In the genomic region with DNA sequence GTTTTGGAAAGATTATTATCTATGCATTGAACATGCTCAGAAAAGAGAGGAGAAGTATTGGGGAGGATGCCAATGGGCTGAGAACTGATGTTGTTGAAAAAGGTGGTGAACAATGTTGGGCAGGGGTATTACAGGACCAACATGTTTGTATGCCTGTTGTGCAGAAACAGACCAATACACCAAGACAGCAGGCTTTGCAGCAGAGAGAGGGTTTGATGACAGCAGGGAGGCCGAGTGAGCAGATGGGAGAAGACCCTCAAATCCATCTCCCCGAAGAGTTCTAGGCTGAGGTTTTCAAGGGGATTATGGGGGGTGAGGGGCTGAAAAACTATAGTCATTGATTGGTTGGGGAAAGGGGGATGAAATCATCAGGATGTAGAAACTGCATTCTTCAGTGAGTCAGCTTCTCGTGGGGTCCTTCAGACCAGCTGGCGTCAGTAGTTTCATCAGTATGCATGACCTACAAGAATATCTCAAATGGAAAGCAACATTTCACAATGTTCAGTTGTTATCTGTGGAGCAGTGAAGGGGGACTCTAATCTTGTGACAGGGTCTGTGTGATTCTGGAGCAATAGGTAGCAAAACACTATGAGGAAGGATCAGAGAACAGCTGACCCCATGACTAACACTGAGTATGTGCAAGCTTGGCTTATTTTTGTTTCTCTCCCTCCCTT, we compare ENCODE assay signal across 25 cellular contexts.
DNase-seq lines count a peak whose midpoint lies in the region; ATAC-seq and TF ChIP-seq lines count a peak whose summit lies in the region.
"Had no signal": no experiment of that assay in that cellular context is flagged by ENCODE, and none has a peak within 500 bp of the region (broad histone marks: within the 10 kb centered on the region; RNA-seq: fewer than 3 reads in every experiment).

No MANE protein-coding gene starts in this region.

- DNase-seq in HCT116 (ENCODE audit: low read depth, low spot score) (no peak), T1000 (lab: John Stamatoyannopoulos, UW) (peak; percentile 40), fibroblast of mammary gland (ENCODE audit: low read depth) (peak; percentile 47), skeletal muscle cell (ENCODE audit: low read depth) (peak; percentile 75), SKM-1 (lab: John Stamatoyannopoulos, UW; ENCODE audit: unreplicated experiment) (no peak), NCI-H2081 (lab: John Stamatoyannopoulos, UW) (no peak)
- DNase-seq: activated CD4-positive, alpha-beta T cell treated with anti-CD3 and anti-CD28 coated beads for 4 hours; activated CD8-positive, alpha-beta memory T cell treated with anti-CD3 and anti-CD28 coated beads for 24 hours; activated gamma-delta T cell treated with Interleukin-2 at 50 U/mL for 16 hours; activated T-cell treated with anti-CD3 and anti-CD28 coated beads, Interleukin-2, amount 50 U/mL, for 24 hours; body of pancreas; foreskin fibroblast; GOT3; heart right ventricle; NCI-H1105 treated with DMSO at 0.1 percent for 48 hours; NCI-H2029 treated with DMSO at 0.1 percent for 48 hours; NCI-H345; RPMI8226; sigmoid colon had no signal

- H3K4me3 ChIP-seq in HCT116 (replicated peaks in 1 of 2; ENCODE audit: low read depth in 1 of 2, low read length in 2 of 2) (no peak overlapping the region), fibroblast of mammary gland (ENCODE audit: control insufficient read depth, low read depth, low read length) (no peak overlapping the region), skeletal muscle cell (ENCODE audit: low read depth, low read length) (no peak overlapping the region)
- H3K4me3 ChIP-seq: body of pancreas, heart right ventricle, neural progenitor cell, prostate gland, sigmoid colon, SK-N-MC, vagina had no signal

- no peaks in the 10 kb centered on the region for H3K79me2 ChIP-seq in HCT116 (ENCODE audit: insufficient read depth, low read length)

- peaks cover 8 to 13% of the 10 kb centered on the region in 2 experiments; a peak in 3 of 4 replicates for H3K4me1 ChIP-seq in HCT116 (ENCODE audit: control insufficient read depth in 1 of 2, insufficient read depth in 2 of 2, low read length in 2 of 2)
- H3K4me1 ChIP-seq: neural progenitor cell, prostate gland had no signal

- H3K9me3 ChIP-seq in HCT116 (ENCODE audit: control insufficient read depth in 1 of 2, insufficient read depth in 1 of 2, low read depth in 1 of 2, low read length in 2 of 2), result peaks cover 0 to 9% of the 10 kb centered on the region in 2 experiments; a peak in 2 of 4 replicates
- H3K9me3 ChIP-seq: prostate gland, vagina had no signal

- ATAC-seq in HCT116 (no peak), GM18858 (IDR thresholded peaks at IDR 0.05; ENCODE audit: unreplicated experiment) (no peak), GM21825 (IDR thresholded peaks at IDR 0.05; ENCODE audit: unreplicated experiment) (no peak)
- ATAC-seq: body of pancreas, heart right ventricle had no signal

- RAD21 ChIA-PET in HCT116 (lab: Charles Lee; ENCODE audit: low non-redundant PET in 1 of 2, low total read pairs in 2 of 2, uncharacterized antibody in 2 of 2, unreplicated experiment in 2 of 2), result no interaction called here

- intact Hi-C loops in HCT116 (cut with micrococcal nuclease), result no loop called here

- CTCF ChIA-PET in HCT116 (lab: Charles Lee), result no interaction called here

- TF ChIP-seq RAD21 in HCT116 (IDR thresholded peaks at IDR 0.05; ENCODE audit: low read depth), result no peak

- TF ChIP-seq CTCF in HCT116 (IDR thresholded peaks at IDR 0.05 in 2 of 3, conservative IDR thresholded peaks at IDR 0.05 in 1 of 3; ENCODE audit: borderline replicate concordance in 1 of 3, insufficient read depth in 1 of 3, low read depth in 2 of 3, low read length in 2 of 3) (no peak), fibroblast of mammary gland (conservative IDR thresholded peaks at IDR 0.05; ENCODE audit: control insufficient read depth, insufficient read depth, low read depth, low read length) (no peak)

- no peaks in the 10 kb centered on the region for H4K20me1 ChIP-seq in HCT116 (ENCODE audit: insufficient read depth)

- H3K4me2 ChIP-seq in HCT116 (ENCODE audit: low read length), result no peak overlapping the region
- H3K4me2 ChIP-seq: neural progenitor cell had no signal

- H3K27me3 ChIP-seq in HCT116 (ENCODE audit: insufficient read depth, low read length), result no peaks in the 10 kb centered on the region
- H3K27me3 ChIP-seq: body of pancreas, heart right ventricle, neural progenitor cell, sigmoid colon, vagina had no signal

- no peak for TF ChIP-seq POLR2A in HCT116 (IDR thresholded peaks at IDR 0.05; ENCODE audit: borderline replicate concordance, extremely low read depth, insufficient read depth, insufficient read length)

- BruUV-seq in HCT116 (replicated peaks; lab: Mats Ljungman, UMichigan), result no TSS peak

- H3K9ac ChIP-seq in HCT116 (ENCODE audit: low read length), result no peak overlapping the region
- H3K9ac ChIP-seq: neural progenitor cell had no signal

- no peak overlapping the region for H2AFZ ChIP-seq in HCT116 (ENCODE audit: low read depth, low read length, poor library complexity, severe bottlenecking)
- H2AFZ ChIP-seq: neural progenitor cell had no signal

- POLR2A ChIA-PET in HCT116 (lab: Charles Lee), result no interaction called here

- no peak overlapping the region for H3K27ac ChIP-seq in HCT116 (ENCODE audit: low read depth, low read length)
- H3K27ac ChIP-seq: body of pancreas, heart right ventricle, neural progenitor cell, prostate gland, sigmoid colon, SK-N-MC, vagina had no signal

- H3K36me3 ChIP-seq in HCT116 (ENCODE audit: control insufficient read depth in 1 of 2, insufficient read depth in 2 of 2, low read length in 2 of 2), result no peaks in the 10 kb centered on the region
- H3K36me3 ChIP-seq: heart right ventricle, neural progenitor cell, prostate gland, sigmoid colon, vagina had no signal

- H3K9me2 ChIP-seq in HCT116 (ENCODE audit: insufficient read depth), result no peaks in the 10 kb centered on the region

TF ChIP-seq in HCT116, 20 proteins besides CTCF, POLR2A, EP300 and RAD21:
- no peak for TF ChIP-seq ATF3 (IDR thresholded peaks at IDR 0.05)
- peak; percentile 78; the same call in 1 of the 2 replicates for TF ChIP-seq CBX3 (IDR thresholded peaks at IDR 0.05; ENCODE audit: low read depth)

Comparison
In these comparisons a context has a peak if more than half of its experiments do, and no peak if none do; other contexts are left out.
1. DNase-seq: peak in T1000 (single experiment), fibroblast of mammary gland (single experiment) and skeletal muscle cell (single experiment); none in HCT116 (single experiment), SKM-1 (single experiment) and NCI-H2081 (0 of 2).